ENCODE assay signal across 19 cellular contexts in genomic region chr12:50453872-50454271, GRCh38. TPM values are rescaled to one million over a fixed set of nuclear protein-coding genes. Genes with fewer than 3 reads are reported as not detected.
DNase-seq lines count a peak whose midpoint lies in the region; ATAC-seq, FAIRE-seq and TF ChIP-seq lines count a peak whose summit lies in the region.
"Had no signal": no experiment of that assay in that cellular context is flagged by ENCODE, and none has a peak within 500 bp of the region (broad histone marks: within the 10 kb centered on the region; RNA-seq: fewer than 3 reads in every experiment).

No MANE protein-coding gene starts in this region.

- ATAC-seq in K562 (no peak), HG02938 (IDR thresholded peaks at IDR 0.05; ENCODE audit: unreplicated experiment) (no peak)

- intact Hi-C loops in K562 (cut with micrococcal nuclease) (no loop called here), esophagus squamous epithelium (cut with DNase I) (no loop called here)

- H3K27ac ChIP-seq in K562 (ENCODE audit: extremely low read depth, low read depth, low read length) (no peak overlapping the region), esophagus squamous epithelium (no peak overlapping the region)
- H3K27ac ChIP-seq: RWPE1 had no signal

- POLR2A ChIA-PET in K562 (lab: Yijun Ruan, JAX), result interaction anchor here (1.1 kb wide), 1 partner anchor 9 kb away, joined by 3 read pairs; no protein-coding TSS in a partner anchor

- no peak overlapping the region for H3K9ac ChIP-seq in K562 (ENCODE audit: insufficient read depth in 1 of 2, low read depth in 2 of 2, low read length in 2 of 2)

- no peaks in the 10 kb centered on the region for H4K20me1 ChIP-seq in K562 (replicated peaks; ENCODE audit: control insufficient read depth, insufficient read depth, low read length)

- TF ChIP-seq CTCF in K562 (IDR thresholded peaks at IDR 0.05 in 2 of 3, conservative IDR thresholded peaks at IDR 0.05 in 1 of 3; ENCODE audit: insufficient read depth in 2 of 3, low read depth in 1 of 3, low read length in 3 of 3) (no peak), esophagus squamous epithelium (IDR thresholded peaks at IDR 0.05) (no peak)

- H3K9me3 ChIP-seq in K562 (replicated peaks; ENCODE audit: control insufficient read depth, insufficient read depth, low read depth, low read length) (no peaks in the 10 kb centered on the region), esophagus squamous epithelium (no peaks in the 10 kb centered on the region)
- H3K9me3 ChIP-seq: Caco-2, HAP-1 had no signal

- H3K4me3 ChIP-seq in K562 (no peak overlapping the region), esophagus squamous epithelium (no peak overlapping the region)
- H3K4me3 ChIP-seq: HAP-1 had no signal

- no peak overlapping the region for H2AFZ ChIP-seq in K562 (ENCODE audit: low read depth, low read length)

- H3K36me3 ChIP-seq in K562 (ENCODE audit: control insufficient read depth, insufficient read depth, low read length) (peaks cover 78% of the 10 kb centered on the region), esophagus squamous epithelium (peaks cover 0 to 83% (median 7%) of the 10 kb centered on the region in 3 donors)

- H3K4me1 ChIP-seq in K562 (replicated peaks in 1 of 2; ENCODE audit: control insufficient read depth in 2 of 2, insufficient read depth in 2 of 2, low read length in 2 of 2) (no peaks in the 10 kb centered on the region), esophagus squamous epithelium (peaks cover 0 to under 1% (median 0%) of the 10 kb centered on the region in 3 donors)
- H3K4me1 ChIP-seq: Caco-2 had no signal

- H3K27me3 ChIP-seq in K562 (ENCODE audit: control insufficient read depth in 2 of 2, insufficient read depth in 2 of 2, low read length in 2 of 2), result no peaks in the 10 kb centered on the region
- no peaks in the 10 kb centered on the region for H3K27me3 ChIP-seq in esophagus squamous epithelium

- H3K79me2 ChIP-seq in K562 (ENCODE audit: control insufficient read depth, insufficient read depth, low read length), result peaks cover 5% of the 10 kb centered on the region; the same call in 2 of the 3 replicates

- CTCF ChIA-PET in K562 (lab: Yijun Ruan, JAX; ENCODE audit: low intra/inter-chr PET ratio), result no interaction called here

- WGBS in K562 (ENCODE audit: insufficient coverage, low coverage, missing lambda C conversion rate), result 99% methylated on average over 5 of the region's 5 CpGs
- 96 to 97% methylated on average over 5 of the region's 5 CpGs for WGBS in esophagus squamous epithelium, 2 donors

- no peak for TF ChIP-seq EP300 in Ishikawa (IDR thresholded peaks at IDR 0.05; ENCODE audit: borderline replicate concordance)
- no peak for TF ChIP-seq EP300 in K562 (IDR thresholded peaks at IDR 0.05; ENCODE audit: low read length)

- BruUV-seq in K562 (replicated peaks; lab: Mats Ljungman, UMichigan), result no TSS peak

- TF ChIP-seq POLR2A in K562 (conservative IDR thresholded peaks at IDR 0.05), result no peak
- TF ChIP-seq POLR2A in esophagus squamous epithelium (IDR thresholded peaks at IDR 0.05), result no peak

- TF ChIP-seq RAD21 in Ishikawa (IDR thresholded peaks at IDR 0.05; ENCODE audit: low read depth) (no peak), K562 (CRISPR knock-in tag; conservative IDR thresholded peaks at IDR 0.05 in 1 of 2, IDR thresholded peaks at IDR 0.05 in 1 of 2) (no peak)

- H3K4me2 ChIP-seq in K562 (ENCODE audit: insufficient read depth, low read length), result no peak overlapping the region

- H3K9me1 ChIP-seq in K562 (ENCODE audit: control insufficient read depth, insufficient read depth, low read length), result no peaks in the 10 kb centered on the region

- DNase-seq in GM03348 (ENCODE audit: low spot score), result peak; percentile 13
- no peak for DNase-seq in K562 (ENCODE audit: extremely low read depth in 1 of 4, low spot score in 3 of 4)
- DNase-seq in non-pigmented ciliary epithelial cell (ENCODE audit: low read depth), result peak; percentile 1
- DNase-seq in activated CD4-positive, CD25-positive, alpha-beta regulatory T cell treated with anti-CD3 and anti-CD28 coated beads, Interleukin-2, amount 50 U/mL, for 72 hours, result no peak
- no peak for DNase-seq in esophagus squamous epithelium (lab: John Stamatoyannopoulos, UW)
- DNase-seq: ACHN; Caco-2; CD4-positive, CD25-positive, alpha-beta regulatory T cell; Kasumi-1; NCI-H1930; NCI-H2171; NCI-H446 treated with DMSO at 0.1 percent for 48 hours; NK-92 treated with Interleukin-12 subunit alpha and Interleukin-12 subunit beta, amount 100 ng/mL, for 24 hours; OCI-M1; SW 1271 had no signal

- no peak for FAIRE-seq in K562 (lab: Jason Lieb, UNC)

- in situ Hi-C loops in K562 (cut with MboI), result no loop called here

TF ChIP-seq in Ishikawa, 13 proteins besides CTCF, POLR2A, EP300 and RAD21:
- no peak for TF ChIP-seq TCF12 (IDR thresholded peaks at IDR 0.05; ENCODE audit: low read depth)
- TF ChIP-seq CEBPB (IDR thresholded peaks at IDR 0.05), result peak; percentile 54; the same call in 1 of the 2 replicates

TF ChIP-seq in K562, 482 proteins besides CTCF, POLR2A, EP300 and RAD21 (continues in another document):
- TF ChIP-seq YY1 (IDR thresholded peaks at IDR 0.05; ENCODE audit: borderline replicate concordance in 1 of 3, control insufficient read depth in 1 of 3, extremely low read depth in 1 of 3, insufficient read depth in 3 of 3, insufficient read length in 1 of 3, insufficient replicate concordance in 2 of 3, low read depth in 1 of 3, low read length in 2 of 3) (no peak), IFI16 (CRISPR knock-in tag; IDR thresholded peaks at IDR 0.05) (no peak), CEBPB (tag; IDR thresholded peaks at IDR 0.05) (peak; percentile 74), ZFX (CRISPR knock-in tag; IDR thresholded peaks at IDR 0.05) (no peak), MYC (IDR thresholded peaks at IDR 0.05; ENCODE audit: low read depth, low read length) (no peak), MYC (CRISPR knock-in tag; IDR thresholded peaks at IDR 0.05; ENCODE audit: borderline replicate concordance, low read depth) (no peak)

RNA-seq across cellular contexts. Expression of gene DIP2B, which starts 50.9 kb away (rescaled TPM):
- total RNA-seq in K562 (2011; cell fraction: chromatin; rRNA removed; ENCODE audit: low replicate concordance), result 38.9 and 51.6 TPM in 2 replicates
- total RNA-seq in K562 (2011; cell fraction: nucleolus; rRNA removed), result 22.5 and 24.8 TPM in 2 replicates
- 29.4 and 38.1 TPM in 2 replicates for total RNA-seq in K562 (2011; cell fraction: nucleoplasm; rRNA removed)
- total RNA-seq in K562 (2014; rRNA removed) (12.1 and 14.8 TPM in 2 replicates), K562 (2014; rRNA removed; fragmentation: Illumina TruSeq; extraction: Trizol) (18.8 and 21.2 TPM in 2 replicates), K562 (2015; rRNA removed; fragmentation: Illumina TruSeq; extraction: Trizol) (19.9 and 20.3 TPM in 2 replicates), K562 (2021) (22.9 and 23.7 TPM in 2 replicates), esophagus squamous epithelium (10 to 100 TPM; 31.1 to 57.2 (median 46.5) TPM)
- polyA plus RNA-seq in K562 (2011; rRNA removed) (20.5 and 26.1 TPM in 2 replicates), K562 (2014; fragmentation: Illumina TruSeq; extraction: Trizol) (18.8 and 21.0 TPM in 2 replicates), K562 (2014; fragmentation: Nextera tagmentation; extraction: Ambion mirVana) (1 to 10 TPM; 4.6 to 5.8 TPM), K562 (2014; rRNA removed) (11.7 and 13.4 TPM in 2 replicates)
- 16.1 and 18.2 TPM in 2 replicates for polyA plus RNA-seq in K562 (2011; cell fraction: cytosol; rRNA removed)
- polyA plus RNA-seq in K562 (2011; cell fraction: nucleus; rRNA removed), result 24.1 and 27.3 TPM in 2 replicates
- polyA plus RNA-seq in K562 (2012), result 13.5 and 14.8 TPM in 2 replicates
- polyA minus RNA-seq in K562 (2011; rRNA and poly(A)+ RNA removed), result 57.9 and 67.7 TPM in 2 replicates
- polyA minus RNA-seq in K562 (2011; cell fraction: cytosol; rRNA and poly(A)+ RNA removed), result 28.2 and 36.9 TPM in 2 replicates
- 20.7 and 28.9 TPM in 2 replicates for polyA minus RNA-seq in K562 (2011; cell fraction: nucleus; rRNA and poly(A)+ RNA removed)

RNA-seq across cellular contexts. Expression of gene LARP4, which starts 53.2 kb away (rescaled TPM):
- 43.0 and 161 TPM in 2 replicates for total RNA-seq in K562 (2011; cell fraction: chromatin; rRNA removed; ENCODE audit: low replicate concordance)
- 20.2 and 23.4 TPM in 2 replicates for total RNA-seq in K562 (2011; cell fraction: nucleolus; rRNA removed)
- 44.2 and 72.9 TPM in 2 replicates for total RNA-seq in K562 (2011; cell fraction: nucleoplasm; rRNA removed)
- total RNA-seq in K562 (2014; rRNA removed) (31.6 and 39.7 TPM in 2 replicates), K562 (2014; rRNA removed; fragmentation: Illumina TruSeq; extraction: Trizol) (69.5 and 81.8 TPM in 2 replicates), K562 (2015; rRNA removed; fragmentation: Illumina TruSeq; extraction: Trizol) (50.4 and 55.9 TPM in 2 replicates), K562 (2021) (80.2 and 84.5 TPM in 2 replicates), esophagus squamous epithelium (10 to 100 TPM; 22.7 to 36.0 (median 29.6) TPM)
- polyA plus RNA-seq in K562 (2011; rRNA removed) (39.6 and 52.4 TPM in 2 replicates), K562 (2014; fragmentation: Illumina TruSeq; extraction: Trizol) (56.3 and 73.0 TPM in 2 replicates), K562 (2014; fragmentation: Nextera tagmentation; extraction: Ambion mirVana) (10 to 100 TPM; 38.6 to 43.9 TPM), K562 (2014; rRNA removed) (37.6 and 43.6 TPM in 2 replicates)
- 15.3 and 20.7 TPM in 2 replicates for polyA plus RNA-seq in K562 (2011; cell fraction: cytosol; rRNA removed)
- 27.5 and 35.0 TPM in 2 replicates for polyA plus RNA-seq in K562 (2011; cell fraction: nucleus; rRNA removed)
- 24.3 and 39.1 TPM in 2 replicates for polyA plus RNA-seq in K562 (2012)
- polyA minus RNA-seq in K562 (2011; rRNA and poly(A)+ RNA removed), result 101 and 121 TPM in 2 replicates
- 53.7 and 64.5 TPM in 2 replicates for polyA minus RNA-seq in K562 (2011; cell fraction: cytosol; rRNA and poly(A)+ RNA removed)
- polyA minus RNA-seq in K562 (2011; cell fraction: nucleus; rRNA and poly(A)+ RNA removed), result 17.4 and 35.4 TPM in 2 replicates

RNA-seq across cellular contexts. Expression of gene FAM186A, which starts 57.5 kb away (rescaled TPM):
- total RNA-seq in K562 (2011; cell fraction: chromatin; rRNA removed; ENCODE audit: low replicate concordance), result not detected in 2 replicates
- total RNA-seq in K562 (2011; cell fraction: nucleolus; rRNA removed), result not detected in 2 replicates
- total RNA-seq in K562 (2011; cell fraction: nucleoplasm; rRNA removed), result not detected in 2 replicates
- not detected in 2 replicates for total RNA-seq in K562 (2014; rRNA removed)
- not detected in 2 replicates for total RNA-seq in K562 (2014; rRNA removed; fragmentation: Illumina TruSeq; extraction: Trizol)
- under 0.01 TPM in 1 of 2 replicates, not detected in the other for total RNA-seq in K562 (2015; rRNA removed; fragmentation: Illumina TruSeq; extraction: Trizol)
- total RNA-seq in K562 (2021), result not detected in 2 replicates
- polyA plus RNA-seq in K562 (2011; rRNA removed), result not detected in 2 replicates
- polyA plus RNA-seq in K562 (2011; cell fraction: cytosol; rRNA removed), result not detected in 2 replicates
- not detected in 2 replicates for polyA plus RNA-seq in K562 (2011; cell fraction: nucleus; rRNA removed)
- polyA plus RNA-seq in K562 (2012), result 0.05 and 0.36 TPM in 2 replicates
- polyA plus RNA-seq in K562 (2014; fragmentation: Illumina TruSeq; extraction: Trizol), result not detected in 2 replicates
- under 1 TPM; 0.04 to 0.07 TPM for polyA plus RNA-seq in K562 (2014; fragmentation: Nextera tagmentation; extraction: Ambion mirVana)
- not detected in 2 replicates for polyA plus RNA-seq in K562 (2014; rRNA removed)
- not detected in 2 replicates for polyA minus RNA-seq in K562 (2011; rRNA and poly(A)+ RNA removed)
- not detected in 2 replicates for polyA minus RNA-seq in K562 (2011; cell fraction: cytosol; rRNA and poly(A)+ RNA removed)
- not detected in 2 replicates for polyA minus RNA-seq in K562 (2011; cell fraction: nucleus; rRNA and poly(A)+ RNA removed)
- not detected for total RNA-seq in esophagus squamous epithelium
- total RNA-seq: Caco-2; CD4-positive, CD25-positive, alpha-beta regulatory T cell had no signal
- polyA plus RNA-seq: CD4-positive, CD25-positive, alpha-beta regulatory T cell had no signal

Comparison
In these comparisons a context has a peak if more than half of its experiments do, and no peak if none do; other contexts are left out.
1. DNase-seq: peak in GM03348 (single experiment) and non-pigmented ciliary epithelial cell (single experiment); none in K562 (0 of 4), activated CD4-positive, CD25-positive, alpha-beta regulatory T cell treated with anti-CD3 and anti-CD28 coated beads, Interleukin-2, amount 50 U/mL, for 72 hours (single experiment) and esophagus squamous epithelium (single experiment).